11 cellular contexts compared by ENCODE assay signal in genomic region chr12:109459247-109459646, GRCh38. TPM values are rescaled to one million over a fixed set of nuclear protein-coding genes. Genes with fewer than 3 reads are reported as not detected.
DNase-seq lines count a peak whose midpoint lies in the region; ATAC-seq and TF ChIP-seq lines count a peak whose summit lies in the region.
"Had no signal": no experiment of that assay in that cellular context is flagged by ENCODE, and none has a peak within 500 bp of the region (broad histone marks: within the 10 kb centered on the region; RNA-seq: fewer than 3 reads in every experiment).

No MANE protein-coding gene starts in this region.

- no peak overlapping the region for H3K4me3 Mint-ChIP-seq in Calu3 (ENCODE audit: low read depth, unreplicated experiment)
- no peak overlapping the region for H3K4me3 Mint-ChIP-seq in activated T-helper 17 cell treated with anti-CD3 and anti-CD28 coated beads, Interleukin-2, amount 50 U/mL, for 72 hours
- H3K4me3 Mint-ChIP-seq in effector memory CD8-positive, alpha-beta T cell = no peak overlapping the region

- H3K27ac ChIP-seq in prostate gland = peak overlapping the region; percentile 94

- DNase-seq in Calu3 (no peak), fibroblast of pulmonary artery (ENCODE audit: low read depth) (peak; percentile 32), prostate gland (ENCODE audit: low spot score) (no peak), dedifferentiated amniotic fluid mesenchymal stem cell (ENCODE audit: extremely low spot score) (no peak)
- no peak for DNase-seq in effector memory CD8-positive, alpha-beta T cell
- DNase-seq: activated T-cell treated with anti-CD3 and anti-CD28 coated beads, Interleukin-2, amount 50 U/mL, for 1 hour; NCI-H1105 treated with DMSO at 0.1 percent for 48 hours; stimulated activated naive CD4-positive, alpha-beta T cell treated with Interleukin-2 at 50 U/mL for 16 hours had no signal

- H3K4me1 Mint-ChIP-seq in Calu3 (ENCODE audit: low read depth, unreplicated experiment) = peaks cover 36% of the 10 kb centered on the region
- H3K4me1 Mint-ChIP-seq in activated T-helper 17 cell treated with anti-CD3 and anti-CD28 coated beads, Interleukin-2, amount 50 U/mL, for 72 hours = peaks cover 31% of the 10 kb centered on the region
- peaks cover 21 to 36% of the 10 kb centered on the region in 2 donors for H3K4me1 Mint-ChIP-seq in effector memory CD8-positive, alpha-beta T cell (ENCODE audit: low read depth in 2 of 2)

- no peaks in the 10 kb centered on the region for H3K9me3 ChIP-seq in prostate gland

- TF ChIP-seq CTCF in Calu3 (IDR thresholded peaks at IDR 0.05; ENCODE audit: unreplicated experiment) (no peak), fibroblast of pulmonary artery (IDR thresholded peaks at IDR 0.05; ENCODE audit: low read length, missing control alignments) (no peak), prostate gland (IDR thresholded peaks at IDR 0.05) (no peak)

- CTCF ChIA-PET in Calu3 (lab: Charles Lee) = no interaction called here

- peak overlapping the region; percentile 28 for H3K27ac Mint-ChIP-seq in Calu3 (ENCODE audit: unreplicated experiment)
- H3K27ac Mint-ChIP-seq in activated T-helper 17 cell treated with anti-CD3 and anti-CD28 coated beads, Interleukin-2, amount 50 U/mL, for 72 hours = peak overlapping the region; percentile 91
- no peak overlapping the region for H3K27ac Mint-ChIP-seq in effector memory CD8-positive, alpha-beta T cell

- H3K4me3 ChIP-seq in fibroblast of pulmonary artery (replicated peaks; ENCODE audit: low read depth, low read length) = no peak overlapping the region
- H3K4me3 ChIP-seq in prostate gland = no peak overlapping the region

- H3K4me1 ChIP-seq in prostate gland (replicated peaks) = peaks cover 32% of the 10 kb centered on the region

- WGBS in prostate gland = 52% methylated on average over 6 of the region's 6 CpGs

- no TSS peak for BruUV-seq in Calu3 (replicated peaks; lab: Mats Ljungman, UMichigan)

- no peaks in the 10 kb centered on the region for H3K27me3 Mint-ChIP-seq in Calu3 (ENCODE audit: unreplicated experiment)
- H3K27me3 Mint-ChIP-seq in activated T-helper 17 cell treated with anti-CD3 and anti-CD28 coated beads, Interleukin-2, amount 50 U/mL, for 72 hours = no peaks in the 10 kb centered on the region
- no peaks in the 10 kb centered on the region for H3K27me3 Mint-ChIP-seq in effector memory CD8-positive, alpha-beta T cell

- H3K27me3 ChIP-seq in prostate gland (replicated peaks; ENCODE audit: insufficient read depth) = no peaks in the 10 kb centered on the region

- H3K9me3 Mint-ChIP-seq in Calu3 (ENCODE audit: low read depth, unreplicated experiment) = no peaks in the 10 kb centered on the region
- no peaks in the 10 kb centered on the region for H3K9me3 Mint-ChIP-seq in activated T-helper 17 cell treated with anti-CD3 and anti-CD28 coated beads, Interleukin-2, amount 50 U/mL, for 72 hours
- no peaks in the 10 kb centered on the region for H3K9me3 Mint-ChIP-seq in effector memory CD8-positive, alpha-beta T cell

- H3K36me3 ChIP-seq in prostate gland = peaks cover 3% of the 10 kb centered on the region in 2 donors

- intact Hi-C loops in Calu3 (cut with micrococcal nuclease; ENCODE audit: unreplicated experiment) (no loop called here), prostate gland (cut with DNase I) (no loop called here)

- H3K36me3 Mint-ChIP-seq in Calu3 (ENCODE audit: insufficient read depth, unreplicated experiment) = peaks cover 62% of the 10 kb centered on the region
- H3K36me3 Mint-ChIP-seq in activated T-helper 17 cell treated with anti-CD3 and anti-CD28 coated beads, Interleukin-2, amount 50 U/mL, for 72 hours (ENCODE audit: low read depth) = peaks cover 73% of the 10 kb centered on the region
- peaks cover 33% of the 10 kb centered on the region for H3K36me3 Mint-ChIP-seq in effector memory CD8-positive, alpha-beta T cell (ENCODE audit: insufficient read depth)

- ATAC-seq in activated T-helper 17 cell treated with anti-CD3 and anti-CD28 coated beads, Interleukin-2, amount 50 U/mL, for 72 hours (replicated peaks) = no peak
- ATAC-seq in HG03457 (IDR thresholded peaks at IDR 0.05; ENCODE audit: unreplicated experiment) (no peak), HG02588 (IDR thresholded peaks at IDR 0.05; ENCODE audit: unreplicated experiment) (no peak)
- ATAC-seq in effector memory CD8-positive, alpha-beta T cell (replicated peaks) = no peak

- no peak for TF ChIP-seq POLR2A in prostate gland (IDR thresholded peaks at IDR 0.05)

RNA-seq across cellular contexts. Expression of gene KCTD10, which starts 17.9 kb away (rescaled TPM):
- total RNA-seq in Calu3 (2022) (56.7 and 59.0 TPM in 2 replicates), prostate gland (10 to 100 TPM; 37.2 to 49.8 TPM)
- total RNA-seq in activated T-helper 17 cell treated with anti-CD3 and anti-CD28 coated beads, Interleukin-2, amount 50 U/mL, for 72 hours = 10 to 100 TPM; 50.8 to 70.6 TPM

RNA-seq across cellular contexts. Expression of gene UBE3B, which starts 18.2 kb away (rescaled TPM):
- total RNA-seq in Calu3 (2022) = 48.6 and 59.2 TPM in 2 replicates
- 10 to 100 TPM; 36.4 to 42.3 TPM for total RNA-seq in activated T-helper 17 cell treated with anti-CD3 and anti-CD28 coated beads, Interleukin-2, amount 50 U/mL, for 72 hours
- 10 to 100 TPM; 57.9 to 85.8 TPM for total RNA-seq in prostate gland

Comparison
In these comparisons a context has a peak if more than half of its experiments do, and no peak if none do; other contexts are left out.
1. H3K27ac Mint-ChIP-seq: peak in Calu3 (single experiment) and activated T-helper 17 cell treated with anti-CD3 and anti-CD28 coated beads, Interleukin-2, amount 50 U/mL, for 72 hours (single experiment); none in effector memory CD8-positive, alpha-beta T cell (0 of 2).